ENCODE assay signal across 8 cellular contexts in the genomic region with DNA sequence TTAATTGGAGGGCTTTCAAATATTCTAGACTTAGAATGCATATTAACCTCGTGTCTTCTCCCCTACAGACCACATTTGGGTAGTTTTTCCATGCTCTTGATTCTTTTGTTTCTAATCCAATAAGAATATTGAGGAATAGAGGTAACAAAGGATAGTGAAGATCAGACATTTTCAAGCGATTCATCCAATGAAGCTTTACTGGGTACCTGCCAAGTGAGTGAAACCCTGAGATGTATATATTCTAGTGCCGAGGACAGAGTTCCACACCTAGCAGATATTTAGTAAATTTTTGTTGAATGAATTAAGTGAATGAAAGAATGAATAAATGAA. TPM values are rescaled to one million over a fixed set of nuclear protein-coding genes. Genes with fewer than 3 reads are reported as not detected.
DNase-seq lines count a peak whose midpoint lies in the region; ATAC-seq, FAIRE-seq and TF ChIP-seq lines count a peak whose summit lies in the region.

No MANE protein-coding gene starts in this region.

- peak overlapping the region; percentile 86 for H3K4me3 ChIP-seq in ACC112 (ENCODE audit: low read depth, low read length)
- H3K4me3 ChIP-seq in PC-3 (ENCODE audit: low read length), result peak overlapping the region; percentile 98
- peak overlapping the region; percentile 59 to 84 (median 76) for H3K4me3 ChIP-seq in esophagus muscularis mucosa
- peak overlapping the region; percentile 75 to 94 (median 86) for H3K4me3 ChIP-seq in gastrocnemius medialis

- TF ChIP-seq EP300 in esophagus muscularis mucosa (IDR thresholded peaks at IDR 0.05), result no peak

- peak overlapping the region; percentile 98 for H3K4me2 ChIP-seq in PC-3 (ENCODE audit: low read length)

- peak overlapping the region; percentile 99 for H3K9ac ChIP-seq in PC-3 (ENCODE audit: low read length)

- H3K27me3 ChIP-seq in ACC112 (ENCODE audit: insufficient read depth, low read length) (no peaks in the 10 kb centered on the region), PC-3 (ENCODE audit: low read length) (no peaks in the 10 kb centered on the region), esophagus muscularis mucosa (no peaks in the 10 kb centered on the region), gastrocnemius medialis (no peaks in the 10 kb centered on the region)

- peaks cover 3% of the 10 kb centered on the region for H3K4me1 ChIP-seq in ACC112 (ENCODE audit: control insufficient read depth, insufficient read depth, low read length, unreplicated experiment)
- H3K4me1 ChIP-seq in PC-3 (ENCODE audit: insufficient read depth, low read length), result peaks cover 13% of the 10 kb centered on the region
- H3K4me1 ChIP-seq in esophagus muscularis mucosa, result peaks cover 3 to 15% (median 11%) of the 10 kb centered on the region in 4 donors
- peaks cover 3 to 5% of the 10 kb centered on the region in 2 donors for H3K4me1 ChIP-seq in gastrocnemius medialis

- 40% methylated on average over 3 of the region's 3 CpGs for WGBS in esophagus muscularis mucosa

- H3K9me2 ChIP-seq in PC-3 (replicated peaks; ENCODE audit: low read length), result no peaks in the 10 kb centered on the region

- H4K20me1 ChIP-seq in PC-3 (ENCODE audit: low read length), result peaks cover 16% of the 10 kb centered on the region; the same call in 1 of the 2 replicates

- H3K36me3 ChIP-seq in ACC112 (ENCODE audit: insufficient read depth, low read length) (peaks cover 11% of the 10 kb centered on the region; the same call in 1 of the 2 replicates), PC-3 (ENCODE audit: low read depth, low read length) (peaks cover 19% of the 10 kb centered on the region), esophagus muscularis mucosa (no peaks in the 10 kb centered on the region), gastrocnemius medialis (no peaks in the 10 kb centered on the region)

- TF ChIP-seq POLR2A in esophagus muscularis mucosa (IDR thresholded peaks at IDR 0.05; ENCODE audit: low read depth), result no peak
- no peak for TF ChIP-seq POLR2A in gastrocnemius medialis (IDR thresholded peaks at IDR 0.05)

- no peak for FAIRE-seq in GM19239 (lab: Jason Lieb, UNC)

- in situ Hi-C loops in gastrocnemius medialis (cut with MboI; ENCODE audit: low sequenced_read_pairs in 4 of 4), result no loop called here

- BruUV-seq in PC-3 (replicated peaks; lab: Mats Ljungman, UMichigan), result TSS peak; percentile 100

- H2AFZ ChIP-seq in ACC112 (ENCODE audit: low read length, unreplicated experiment) (peak overlapping the region; percentile 100), PC-3 (ENCODE audit: low read length) (peak overlapping the region; percentile 100)

- ATAC-seq in GM19452 (IDR thresholded peaks at IDR 0.05; ENCODE audit: unreplicated experiment), result peak; percentile 2
- peak; percentile 6 for ATAC-seq in PC-3
- ATAC-seq in gastrocnemius medialis, result peak in 1 of 2 donors; percentile 6

- TF ChIP-seq CTCF in PC-3 (conservative IDR thresholded peaks at IDR 0.05; ENCODE audit: low read depth, low read length) (no peak), esophagus muscularis mucosa (IDR thresholded peaks at IDR 0.05) (no peak), gastrocnemius medialis (IDR thresholded peaks at IDR 0.05 in 4 of 5, conservative IDR thresholded peaks at IDR 0.05 in 1 of 5) (no peak)

- H3F3A ChIP-seq in PC-3 (ENCODE audit: low read length, unreplicated experiment), result no peaks in the 10 kb centered on the region

- CTCF ChIA-PET in PC-3 (lab: Charles Lee), result no interaction called here

- H3K9me3 ChIP-seq in PC-3 (ENCODE audit: low read length), result no peaks in the 10 kb centered on the region
- no peaks in the 10 kb centered on the region for H3K9me3 ChIP-seq in esophagus muscularis mucosa
- H3K9me3 ChIP-seq in gastrocnemius medialis, result no peaks in the 10 kb centered on the region

- peak overlapping the region; percentile 72 for H3K27ac ChIP-seq in ACC112 (ENCODE audit: low read depth, low read length)
- H3K27ac ChIP-seq in PC-3 (ENCODE audit: low read length), result peak overlapping the region; percentile 70
- H3K27ac ChIP-seq in esophagus muscularis mucosa (replicated peaks in 1 of 4), result peak overlapping the region; percentile 63 to 77 (median 70)
- peak overlapping the region; percentile 61 to 73 (median 71) for H3K27ac ChIP-seq in gastrocnemius medialis

- POLR2A ChIA-PET in PC-3 (lab: Charles Lee; ENCODE audit: unreplicated experiment), result interaction anchor here (0.7 kb wide), 2 partner anchors 200 to 235 kb away, joined by 5 read pairs; no protein-coding TSS in a partner anchor

- H3K79me2 ChIP-seq in ACC112 (ENCODE audit: control insufficient read depth, insufficient read depth, low read length, unreplicated experiment), result peaks cover 37% of the 10 kb centered on the region
- H3K79me2 ChIP-seq in PC-3 (ENCODE audit: low read length), result peaks cover 43% of the 10 kb centered on the region

- no peak for DNase-seq in PC-3
- DNase-seq in esophagus muscularis mucosa (ENCODE audit: extremely low spot score), result no peak
- DNase-seq in gastrocnemius medialis, result no peak
- no peak for DNase-seq in GDM1 (lab: John Stamatoyannopoulos, UW)
- no peak for DNase-seq in ecto neural progenitor cell (ENCODE audit: low spot score)
- DNase-seq in GM19239 (ENCODE audit: insufficient read length, low spot score), result no peak

- intact Hi-C loops in PC-3 (cut with micrococcal nuclease) (loop anchor here (10.0 kb wide), 1 partner anchor 97 kb away; no protein-coding TSS in a partner anchor), esophagus muscularis mucosa (cut with DNase I) (no loop called here), gastrocnemius medialis (cut with DNase I; ENCODE audit: low total_unique reads) (no loop called here)

RNA-seq across cellular contexts. Expression of a gene that starts 0.5 kb away (rescaled TPM):
- total RNA-seq in PC-3 (2014; rRNA removed) (30.3 and 32.2 TPM in 2 replicates), esophagus muscularis mucosa (1 to 10 TPM; 4.2 to 5.6 (median 4.7) TPM), gastrocnemius medialis (1 to 10 TPM; 2.2 to 5.6 (median 3.7) TPM)
